In the genomic region with DNA sequence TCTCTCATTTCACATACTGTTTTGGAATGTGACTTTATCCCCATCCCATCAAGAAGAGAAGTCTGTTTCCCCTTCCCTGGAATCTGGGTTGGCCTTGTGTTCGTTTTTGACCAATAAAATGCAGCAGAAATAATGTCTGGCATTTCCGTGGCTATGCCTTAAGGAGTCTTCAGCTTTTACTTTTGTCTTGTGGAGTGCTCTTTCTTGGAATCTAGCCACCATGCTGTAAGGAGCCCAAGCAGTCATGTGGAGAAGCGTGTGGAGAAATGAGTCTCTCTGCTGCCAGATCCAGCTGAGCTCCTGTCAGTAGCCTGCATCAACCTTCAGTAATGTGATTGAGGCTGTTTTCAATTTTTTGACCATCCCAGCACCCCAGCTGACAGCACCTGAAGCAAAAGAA, we compare ENCODE assay signal across 14 cellular contexts.
"Had no signal": no experiment of that assay in that cellular context is flagged by ENCODE, and none has a peak within 500 bp of the region (broad histone marks: within the 10 kb centered on the region; RNA-seq: fewer than 3 reads in every experiment).

No MANE protein-coding gene starts in this region.

- H3K9me3 ChIP-seq: body of pancreas, tibial artery, vagina had no signal

- H3K36me3 Mint-ChIP-seq: activated CD4-positive, alpha-beta memory T cell treated with anti-CD3 and anti-CD28 coated beads for 36 hours; activated naive CD8-positive, alpha-beta T cell treated with anti-CD3 and anti-CD28 coated beads, Interleukin-2, amount 10 ng/mL, durations not matched to agents 7 days and 5 days had no signal

- H2AFZ ChIP-seq: hepatocyte, parathyroid adenoma had no signal

- H3K9me3 Mint-ChIP-seq: activated CD4-positive, alpha-beta memory T cell treated with anti-CD3 and anti-CD28 coated beads for 36 hours; activated naive CD8-positive, alpha-beta T cell treated with anti-CD3 and anti-CD28 coated beads, Interleukin-2, amount 10 ng/mL, durations not matched to agents 7 days and 5 days had no signal

- ATAC-seq: body of pancreas, esophagus mucosa had no signal

- H3K27ac ChIP-seq: body of pancreas, hepatocyte, parathyroid adenoma, skin epidermis, tibial artery, vagina had no signal

- H3K27ac Mint-ChIP-seq: activated CD4-positive, alpha-beta memory T cell treated with anti-CD3 and anti-CD28 coated beads for 36 hours; activated naive CD8-positive, alpha-beta T cell treated with anti-CD3 and anti-CD28 coated beads, Interleukin-2, amount 10 ng/mL, durations not matched to agents 7 days and 5 days had no signal

- H3K4me1 Mint-ChIP-seq: activated naive CD8-positive, alpha-beta T cell treated with anti-CD3 and anti-CD28 coated beads, Interleukin-2, amount 10 ng/mL, durations not matched to agents 7 days and 5 days had no signal

- H3K4me1 ChIP-seq: body of pancreas, parathyroid adenoma, tibial artery, vagina had no signal

- H3K4me3 ChIP-seq: body of pancreas, hepatocyte, skin epidermis, tibial artery, vagina had no signal

- H3K4me2 ChIP-seq: hepatocyte had no signal

- H3K4me3 Mint-ChIP-seq: activated CD4-positive, alpha-beta memory T cell treated with anti-CD3 and anti-CD28 coated beads for 36 hours; activated naive CD8-positive, alpha-beta T cell treated with anti-CD3 and anti-CD28 coated beads, Interleukin-2, amount 10 ng/mL, durations not matched to agents 7 days and 5 days had no signal

- DNase-seq: activated CD4-positive, alpha-beta memory T cell treated with anti-CD3 and anti-CD28 coated beads for 36 hours; activated CD4-positive, CD25-positive, alpha-beta regulatory T cell treated with anti-CD3 and anti-CD28 coated beads, Interleukin-2, amount 50 U/mL, for 72 hours; activated gamma-delta T cell; activated naive CD8-positive, alpha-beta T cell treated with anti-CD3 and anti-CD28 coated beads, Interleukin-2, amount 10 ng/mL, durations not matched to agents 7 days and 5 days; activated T-cell treated with anti-CD3 and anti-CD28 coated beads, Interleukin-2, amount 50 U/mL, for 48 hours; body of pancreas; kidney glomerular epithelial cell; SW 1271 had no signal

- H3K36me3 ChIP-seq: tibial artery, vagina had no signal

- H3K9ac ChIP-seq: parathyroid adenoma had no signal

- H3K27me3 ChIP-seq: body of pancreas, hepatocyte, tibial artery, vagina had no signal
